In genomic region chr6:35474129-35474977, GRCh38 we compare ENCODE assay signal across 1 cellular context.
TF ChIP-seq lines count a peak whose summit lies in the region.

No MANE protein-coding gene starts in this region.

TF ChIP-seq in IMR-90, 13 proteins besides CTCF, POLR2A, EP300 and RAD21:
- TF ChIP-seq MAZ (IDR thresholded peaks at IDR 0.05; ENCODE audit: borderline replicate concordance, low read depth, low read length): no peak
- TF ChIP-seq FOS (IDR thresholded peaks at IDR 0.05; ENCODE audit: low read depth, low read length): no peak
- no peak for TF ChIP-seq CHD1 (IDR thresholded peaks at IDR 0.05; ENCODE audit: low read depth, low read length)
- no peak for TF ChIP-seq CEBPB (IDR thresholded peaks at IDR 0.05; ENCODE audit: low read depth, low read length)
- TF ChIP-seq MXI1 (IDR thresholded peaks at IDR 0.05; ENCODE audit: borderline replicate concordance, low read depth, low read length): no peak
- TF ChIP-seq ELK1 (IDR thresholded peaks at IDR 0.05; ENCODE audit: borderline replicate concordance, low read depth, low read length): no peak
- TF ChIP-seq RFX5 (IDR thresholded peaks at IDR 0.05; ENCODE audit: low read depth, low read length): no peak
- TF ChIP-seq MAFK (IDR thresholded peaks at IDR 0.05; ENCODE audit: low read depth, low read length): no peak
- no peak for TF ChIP-seq BHLHE40 (IDR thresholded peaks at IDR 0.05; ENCODE audit: low read depth, low read length)
- TF ChIP-seq SMC3 (IDR thresholded peaks at IDR 0.05; ENCODE audit: low read depth, low read length): no peak
- no peak for TF ChIP-seq RCOR1 (IDR thresholded peaks at IDR 0.05; ENCODE audit: insufficient replicate concordance, low read length)
- TF ChIP-seq NFE2L2 (IDR thresholded peaks at IDR 0.05; ENCODE audit: low read depth, low read length): no peak
- no peak for TF ChIP-seq USF2 (IDR thresholded peaks at IDR 0.05; ENCODE audit: low read depth, low read length)
